8 cellular contexts compared by ENCODE assay signal in the genomic region with DNA sequence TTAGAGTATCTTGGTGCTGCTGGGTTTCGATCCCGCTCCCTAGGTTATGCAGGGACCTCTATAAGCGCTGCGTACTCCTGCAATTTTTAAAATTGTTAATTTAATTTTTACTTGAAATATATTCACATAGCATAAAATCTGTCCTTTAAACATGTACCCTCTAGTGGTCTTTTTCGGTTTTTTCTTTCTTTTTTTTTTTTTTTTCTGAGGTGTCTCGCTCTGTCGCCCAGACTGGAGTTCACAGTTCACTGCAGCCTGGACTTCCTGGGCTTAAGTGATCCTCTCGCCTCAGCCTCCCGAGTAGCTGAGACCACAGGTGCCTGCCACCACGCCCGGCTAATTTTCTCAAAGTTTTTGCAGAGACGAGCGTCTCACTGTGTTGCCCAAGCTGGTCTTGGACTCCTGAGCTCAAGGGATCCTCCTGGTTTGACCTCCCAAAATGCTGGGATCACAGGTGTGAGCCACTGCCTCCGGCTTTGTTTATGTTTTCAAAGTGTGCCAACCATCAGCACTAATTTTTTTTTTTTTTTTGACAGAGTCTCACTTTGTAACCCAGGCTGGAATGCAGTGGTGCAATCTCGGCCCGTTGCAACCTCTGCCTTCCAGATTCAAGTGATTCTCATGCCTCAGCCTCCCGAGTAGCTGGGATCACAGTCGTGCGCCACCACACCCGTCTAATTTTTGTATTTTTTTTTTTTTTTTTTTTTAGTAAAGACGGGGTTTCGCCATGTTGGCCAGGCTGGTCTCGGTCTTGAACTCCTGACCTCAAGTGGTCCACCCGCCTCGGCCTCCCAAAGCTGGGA. TPM values are rescaled to one million over a fixed set of nuclear protein-coding genes. Genes with fewer than 3 reads are reported as not detected.
DNase-seq lines count a peak whose midpoint lies in the region; ATAC-seq, FAIRE-seq and TF ChIP-seq lines count a peak whose summit lies in the region.

No MANE protein-coding gene starts in this region.

- peak; percentile 14 for ATAC-seq in HG03432 (IDR thresholded peaks at IDR 0.05; ENCODE audit: unreplicated experiment)
- peak; percentile 16 for ATAC-seq in GM12878
- no peak for ATAC-seq in GM19397 (IDR thresholded peaks at IDR 0.05; ENCODE audit: unreplicated experiment)

- CTCF ChIA-PET in activated CD4-positive, alpha-beta T cell treated with anti-CD3 and anti-CD28 coated beads, Interleukin-2, amount 10 ng/mL, durations not matched to agents 7 days and 5 days (lab: Charles Lee) = interaction anchor here (0.6 to 11.1 kb wide), 19 partner anchors 8 to 1475 kb away, joined by 3 to 83 read pairs (median 4); partner anchors contain the start of gene MTHFD2
- CTCF ChIA-PET in GM12878 (lab: Yijun Ruan, JAX) = interaction anchor here (0.6 to 8.5 kb wide), 16 partner anchors 10 to 413 kb away, joined by 3 to 90 read pairs (median 4); partner anchors contain the start of gene MTHFD2

- no peaks in the 10 kb centered on the region for H3K36me3 ChIP-seq in GM12878 (ENCODE audit: control insufficient read depth in 2 of 2, insufficient read depth in 2 of 2, low read length in 1 of 2)
- H3K36me3 ChIP-seq in liver (ENCODE audit: control insufficient read depth in 4 of 4, insufficient read depth in 3 of 4, low read depth in 1 of 4, low read length in 3 of 4) = no peaks in the 10 kb centered on the region
- H3K36me3 ChIP-seq in uterus = no peaks in the 10 kb centered on the region

- 36% methylated on average over 20 of the region's 25 CpGs for WGBS in GM12878 (ENCODE audit: insufficient coverage, insufficient replicate concordance, low lambda C conversion rate, missing lambda C conversion rate)
- WGBS in liver = 56% methylated on average over 25 of the region's 25 CpGs

- H3K9me3 Mint-ChIP-seq in activated CD4-positive, alpha-beta T cell treated with anti-CD3 and anti-CD28 coated beads, Interleukin-2, amount 10 ng/mL, durations not matched to agents 7 days and 5 days = no peaks in the 10 kb centered on the region

- H3K4me3 ChIP-seq in GM12878 (peak overlapping the region; percentile 98; the same call in 1 of the 2 replicates), liver (ENCODE audit: low read depth in 1 of 3, low read length in 3 of 3) (peak overlapping the region; percentile 96 to 97 (median 97)), uterus (peak overlapping the region; percentile 74 to 87)

- TF ChIP-seq POLR2A in GM12878 (IDR thresholded peaks at IDR 0.05; ENCODE audit: low read depth, low read length) = no peak
- no peak for TF ChIP-seq POLR2A in uterus (IDR thresholded peaks at IDR 0.05)

- peaks cover 4% of the 10 kb centered on the region for H3K27me3 Mint-ChIP-seq in activated CD4-positive, alpha-beta T cell treated with anti-CD3 and anti-CD28 coated beads, Interleukin-2, amount 10 ng/mL, durations not matched to agents 7 days and 5 days

- H3K79me2 ChIP-seq in GM12878 (ENCODE audit: control insufficient read depth, insufficient read depth, low read length) = peaks cover 45% of the 10 kb centered on the region

- H3K9ac ChIP-seq in GM12878 (ENCODE audit: control insufficient read depth, insufficient read depth, low read length) (peak overlapping the region; percentile 99; the same call in 1 of the 2 replicates), liver (ENCODE audit: low read depth in 1 of 2, low read length in 2 of 2) (no peak overlapping the region)

- H4K20me1 ChIP-seq in GM12878 (ENCODE audit: control insufficient read depth, insufficient read depth) = no peaks in the 10 kb centered on the region; the same call in 1 of the 2 replicates

- POLR2A ChIA-PET in activated CD4-positive, alpha-beta T cell treated with anti-CD3 and anti-CD28 coated beads, Interleukin-2, amount 10 ng/mL, durations not matched to agents 7 days and 5 days (lab: Charles Lee) = interaction anchor here (0.6 to 1.8 kb wide), 4 partner anchors 19 to 317 kb away, joined by 3 to 28 read pairs (median 4); partner anchors contain the start of gene MTHFD2
- POLR2A ChIA-PET in GM12878 (lab: Charles Lee) = interaction anchor here (0.6 to 5.6 kb wide), 20 partner anchors 9 to 359 kb away, joined by 3 to 64 read pairs (median 4); partner anchors contain the start of genes MTHFD2 and WBP1

- TF ChIP-seq EP300 in GM12878 (IDR thresholded peaks at IDR 0.05; ENCODE audit: borderline replicate concordance in 1 of 2, control insufficient read depth in 1 of 2, low read depth in 2 of 2, low read length in 2 of 2) = no peak

- peak overlapping the region; percentile 92 for H3K4me3 Mint-ChIP-seq in activated CD4-positive, alpha-beta T cell treated with anti-CD3 and anti-CD28 coated beads, Interleukin-2, amount 10 ng/mL, durations not matched to agents 7 days and 5 days

- H3K36me3 Mint-ChIP-seq in activated CD4-positive, alpha-beta T cell treated with anti-CD3 and anti-CD28 coated beads, Interleukin-2, amount 10 ng/mL, durations not matched to agents 7 days and 5 days (ENCODE audit: low read depth) = peaks cover 19% of the 10 kb centered on the region

- H2AFZ ChIP-seq in GM12878 (ENCODE audit: control insufficient read depth, low read depth, low read length) = peak overlapping the region; percentile 70; the same call in 1 of the 2 replicates

- H3K9me3 ChIP-seq in GM12878 (replicated peaks; ENCODE audit: control insufficient read depth, insufficient read depth, low read length) = no peaks in the 10 kb centered on the region
- H3K9me3 ChIP-seq in liver (ENCODE audit: control insufficient read depth in 4 of 4, low read length in 3 of 4) = no peaks in the 10 kb centered on the region
- no peaks in the 10 kb centered on the region for H3K9me3 ChIP-seq in uterus

- intact Hi-C loops in GM12878 (cut with micrococcal nuclease; ENCODE audit: unreplicated experiment) = loop anchor here (2.0 kb wide), 1 partner anchor 58 kb away; no protein-coding TSS in a partner anchor
- intact Hi-C loops in uterus (cut with DNase I; ENCODE audit: low total_unique reads) = no loop called here

- no peak overlapping the region for H3K4me2 ChIP-seq in GM12878 (ENCODE audit: control insufficient read depth, insufficient read depth)

- TF ChIP-seq CTCF in GM12878 (IDR thresholded peaks at IDR 0.05 in 2 of 3, conservative IDR thresholded peaks at IDR 0.05 in 1 of 3; ENCODE audit: control insufficient read depth in 2 of 3, extremely low read depth in 1 of 3, insufficient read depth in 1 of 3, low read depth in 3 of 3, low read length in 3 of 3) (peak in 2 of 3 experiments; percentile 13 to 41; a peak in 2 of 6 replicates), liver (IDR thresholded peaks at IDR 0.05; ENCODE audit: low read depth, low read length, missing input control) (peak; percentile 5), uterus (IDR thresholded peaks at IDR 0.05) (peak in 2 of 4 experiments; percentile 3 to 44)

- no peak for DNase-seq in activated CD4-positive, alpha-beta T cell treated with anti-CD3 and anti-CD28 coated beads, Interleukin-2, amount 10 ng/mL, durations not matched to agents 7 days and 5 days
- DNase-seq in activated CD4-positive, alpha-beta T cell treated with anti-CD3 and anti-CD28 coated beads for 1 hour = no peak
- DNase-seq in GM12878 (ENCODE audit: low read depth, low spot score) (no peak), uterus (no peak), iPS-NIHi7 (ENCODE audit: extremely low spot score) (no peak)

- no peaks in the 10 kb centered on the region for H3K27me3 ChIP-seq in GM12878 (replicated peaks in 1 of 2; ENCODE audit: control insufficient read depth in 2 of 2, insufficient read depth in 2 of 2, low read length in 1 of 2)
- H3K27me3 ChIP-seq in liver (ENCODE audit: control insufficient read depth in 4 of 4, insufficient read depth in 4 of 4, low read length in 3 of 4) = no peaks in the 10 kb centered on the region
- no peaks in the 10 kb centered on the region for H3K27me3 ChIP-seq in uterus

- TSS peak; percentile 91 for BruUV-seq in GM12878 (replicated peaks; lab: Mats Ljungman, UMichigan)

- no peak for FAIRE-seq in GM12878 (lab: Jason Lieb, UNC)

- H3K4me1 Mint-ChIP-seq in activated CD4-positive, alpha-beta T cell treated with anti-CD3 and anti-CD28 coated beads, Interleukin-2, amount 10 ng/mL, durations not matched to agents 7 days and 5 days = peaks cover 43% of the 10 kb centered on the region

- TF ChIP-seq RAD21 in GM12878 (IDR thresholded peaks at IDR 0.05; ENCODE audit: insufficient read depth, low read depth, low read length) (no peak), liver (IDR thresholded peaks at IDR 0.05) (no peak)

- in situ Hi-C loops in GM12878 (cut with MboI) = no loop called here

- H3K27ac Mint-ChIP-seq in activated CD4-positive, alpha-beta T cell treated with anti-CD3 and anti-CD28 coated beads, Interleukin-2, amount 10 ng/mL, durations not matched to agents 7 days and 5 days = peak overlapping the region; percentile 94

- RAD21 ChIA-PET in GM12878 (lab: Charles Lee; ENCODE audit: unreplicated experiment) = interaction anchor here (0.7 to 3.8 kb wide), 16 partner anchors 8 to 357 kb away, joined by 3 to 39 read pairs (median 5); partner anchors contain the start of genes BOLA3, MTHFD2 and STAMBP

- H3K27ac ChIP-seq in GM12878 (ENCODE audit: control insufficient read depth, insufficient read depth) (peak overlapping the region; percentile 96), liver (ENCODE audit: low read depth in 1 of 2, low read length in 2 of 2) (peak overlapping the region; percentile 92 to 95), uterus (peak overlapping the region; percentile 58 to 96)

- peaks cover 34% of the 10 kb centered on the region for H3K4me1 ChIP-seq in GM12878 (ENCODE audit: control insufficient read depth, insufficient read depth, low read length)
- H3K4me1 ChIP-seq in liver (ENCODE audit: control insufficient read depth in 4 of 4, insufficient read depth in 4 of 4, low read length in 3 of 4) = peaks cover 0 to 12% (median 5%) of the 10 kb centered on the region in 4 donors
- peaks cover 0 to 5% of the 10 kb centered on the region in 2 donors for H3K4me1 ChIP-seq in uterus

- SMC1A ChIA-PET in GM12878 (lab: Charles Lee; ENCODE audit: uncharacterized antibody, unreplicated experiment) = interaction anchor here (0.7 to 3.7 kb wide), 12 partner anchors 8 to 100 kb away, joined by 3 to 28 read pairs (median 7); partner anchors contain the start of genes BOLA3 and MTHFD2

RNA-seq across cellular contexts. Expression of gene MOB1A, which starts 0.6 kb away (rescaled TPM):
- 100 to 1,000 TPM; 163 to 165 TPM for total RNA-seq in activated CD4-positive, alpha-beta T cell treated with anti-CD3 and anti-CD28 coated beads, Interleukin-2, amount 10 ng/mL, durations not matched to agents 7 days and 5 days
- 106 and 110 TPM in 2 replicates for total RNA-seq in GM12878 (2013; cell fraction: nucleolus; rRNA removed)
- total RNA-seq in GM12878 (2014; rRNA removed) (162 and 211 TPM in 2 replicates), GM12878 (2014; rRNA removed; fragmentation: Illumina TruSeq; extraction: Trizol) (182 and 184 TPM in 2 replicates), GM12878 (2021) (226 and 232 TPM in 2 replicates), liver (10 to 100 TPM; 30.1 to 44.7 TPM), uterus (100 to 1,000 TPM in 2 of 4 donors, 10 to 100 TPM in 2; 63.0 to 161 (median 95.3) TPM)
- 47.8 TPM for polyA plus RNA-seq in GM12878 (2011; ENCODE audit: low read depth)
- polyA plus RNA-seq in GM12878 (2011; rRNA removed) (219 and 345 TPM in 2 replicates), GM12878 (2014; fragmentation: Illumina TruSeq; extraction: Trizol) (143 and 186 TPM in 2 replicates), GM12878 (2014; fragmentation: Nextera tagmentation; extraction: Ambion mirVana) (10 to 100 TPM; 41.2 to 58.5 TPM), GM12878 (2014; rRNA removed) (81.2 and 102 TPM in 2 replicates), GM12878 (2016; fragmentation: Nextera tagmentation; extraction: Ambion mirVana) (100 to 1,000 TPM; 221 to 223 TPM), liver (10 to 100 TPM; 15.5 to 15.8 TPM)
- polyA plus RNA-seq in GM12878 (2011; cell fraction: cytosol; rRNA removed) = 68.2 and 85.6 TPM in 2 replicates
- 42.1 and 48.0 TPM in 2 replicates for polyA plus RNA-seq in GM12878 (2011; cell fraction: nucleus; rRNA removed)
- polyA plus RNA-seq in GM12878 (2012) = 75.4 and 79.3 TPM in 2 replicates
- polyA minus RNA-seq in GM12878 (2011; rRNA and poly(A)+ RNA removed) = 92.1 and 208 TPM in 2 replicates
- polyA minus RNA-seq in GM12878 (2011; cell fraction: cytosol; rRNA and poly(A)+ RNA removed) = 48.1 and 59.3 TPM in 2 replicates
- 20.7 and 40.2 TPM in 2 replicates for polyA minus RNA-seq in GM12878 (2011; cell fraction: nucleus; rRNA and poly(A)+ RNA removed)

RNA-seq across cellular contexts. Expression of gene MTHFD2, which starts 19.2 kb away (rescaled TPM):
- 100 to 1,000 TPM; 129 to 130 TPM for total RNA-seq in activated CD4-positive, alpha-beta T cell treated with anti-CD3 and anti-CD28 coated beads, Interleukin-2, amount 10 ng/mL, durations not matched to agents 7 days and 5 days
- 39.8 and 56.0 TPM in 2 replicates for total RNA-seq in GM12878 (2013; cell fraction: nucleolus; rRNA removed)
- 139 and 164 TPM in 2 replicates for total RNA-seq in GM12878 (2014; rRNA removed)
- 144 TPM in 2 replicates for total RNA-seq in GM12878 (2014; rRNA removed; fragmentation: Illumina TruSeq; extraction: Trizol)
- total RNA-seq in GM12878 (2021) = 180 and 192 TPM in 2 replicates
- 76.6 TPM for polyA plus RNA-seq in GM12878 (2011; ENCODE audit: low read depth)
- polyA plus RNA-seq in GM12878 (2011; rRNA removed) = 265 and 421 TPM in 2 replicates
- 114 and 226 TPM in 2 replicates for polyA plus RNA-seq in GM12878 (2011; cell fraction: cytosol; rRNA removed)
- polyA plus RNA-seq in GM12878 (2011; cell fraction: nucleus; rRNA removed) = 98.3 and 124 TPM in 2 replicates
- 115 and 137 TPM in 2 replicates for polyA plus RNA-seq in GM12878 (2012)
- 129 and 153 TPM in 2 replicates for polyA plus RNA-seq in GM12878 (2014; fragmentation: Illumina TruSeq; extraction: Trizol)
- 100 to 1,000 TPM; 237 to 292 TPM for polyA plus RNA-seq in GM12878 (2014; fragmentation: Nextera tagmentation; extraction: Ambion mirVana)
- 152 and 155 TPM in 2 replicates for polyA plus RNA-seq in GM12878 (2014; rRNA removed)
- polyA plus RNA-seq in GM12878 (2016; fragmentation: Nextera tagmentation; extraction: Ambion mirVana) = 100 to 1,000 TPM; 128 to 134 TPM
- polyA minus RNA-seq in GM12878 (2011; rRNA and poly(A)+ RNA removed) = 166 and 191 TPM in 2 replicates
- 44.0 and 62.0 TPM in 2 replicates for polyA minus RNA-seq in GM12878 (2011; cell fraction: cytosol; rRNA and poly(A)+ RNA removed)
- polyA minus RNA-seq in GM12878 (2011; cell fraction: nucleus; rRNA and poly(A)+ RNA removed) = 14.4 and 33.0 TPM in 2 replicates
- 10 to 100 TPM in 1 of 2 donors, 1 to 10 TPM in 1; 2.8 to 27.5 TPM for total RNA-seq in liver
- 1 to 10 TPM; 1.6 to 2.8 TPM for polyA plus RNA-seq in liver
- 10 to 100 TPM; 32.0 to 55.5 (median 42.3) TPM for total RNA-seq in uterus

RNA-seq across cellular contexts. Expression of gene BOLA3, which starts 31.6 kb away (rescaled TPM):
- total RNA-seq in activated CD4-positive, alpha-beta T cell treated with anti-CD3 and anti-CD28 coated beads, Interleukin-2, amount 10 ng/mL, durations not matched to agents 7 days and 5 days = 10 to 100 TPM; 53.3 to 63.2 TPM
- total RNA-seq in GM12878 (2013; cell fraction: nucleolus; rRNA removed) = 4.2 and 7.9 TPM in 2 replicates
- total RNA-seq in GM12878 (2014; rRNA removed) = 70.3 and 82.6 TPM in 2 replicates
- 71.6 and 81.1 TPM in 2 replicates for total RNA-seq in GM12878 (2014; rRNA removed; fragmentation: Illumina TruSeq; extraction: Trizol)
- total RNA-seq in GM12878 (2021) = 62.6 and 63.5 TPM in 2 replicates
- 23.1 TPM for polyA plus RNA-seq in GM12878 (2011; ENCODE audit: low read depth)
- polyA plus RNA-seq in GM12878 (2011; rRNA removed) = 65.6 and 92.7 TPM in 2 replicates
- polyA plus RNA-seq in GM12878 (2011; cell fraction: cytosol; rRNA removed) = 36.2 and 49.5 TPM in 2 replicates
- polyA plus RNA-seq in GM12878 (2011; cell fraction: nucleus; rRNA removed) = 14.5 and 17.1 TPM in 2 replicates
- 68.9 and 75.8 TPM in 2 replicates for polyA plus RNA-seq in GM12878 (2012)
- polyA plus RNA-seq in GM12878 (2014; fragmentation: Illumina TruSeq; extraction: Trizol) = 40.0 and 109 TPM in 2 replicates
- 100 to 1,000 TPM; 164 to 168 TPM for polyA plus RNA-seq in GM12878 (2014; fragmentation: Nextera tagmentation; extraction: Ambion mirVana)
- polyA plus RNA-seq in GM12878 (2014; rRNA removed) = 102 and 158 TPM in 2 replicates
- polyA plus RNA-seq in GM12878 (2016; fragmentation: Nextera tagmentation; extraction: Ambion mirVana) = 100 to 1,000 TPM; 283 to 300 TPM
- polyA minus RNA-seq in GM12878 (2011; rRNA and poly(A)+ RNA removed) = 9.3 and 9.9 TPM in 2 replicates
- 9.0 and 10.6 TPM in 2 replicates for polyA minus RNA-seq in GM12878 (2011; cell fraction: cytosol; rRNA and poly(A)+ RNA removed)
- polyA minus RNA-seq in GM12878 (2011; cell fraction: nucleus; rRNA and poly(A)+ RNA removed) = 5.1 and 7.7 TPM in 2 replicates
- total RNA-seq in liver = 10 to 100 TPM in 1 of 2 donors, 1 to 10 TPM in 1; 9.5 to 25.2 TPM
- 10 to 100 TPM; 29.0 to 35.2 TPM for polyA plus RNA-seq in liver
- 10 to 100 TPM in 3 of 4 donors, 1 to 10 TPM in 1; 9.1 to 54.4 (median 16.1) TPM for total RNA-seq in uterus
